1 cellular context compared by ENCODE assay signal in the genomic region with DNA sequence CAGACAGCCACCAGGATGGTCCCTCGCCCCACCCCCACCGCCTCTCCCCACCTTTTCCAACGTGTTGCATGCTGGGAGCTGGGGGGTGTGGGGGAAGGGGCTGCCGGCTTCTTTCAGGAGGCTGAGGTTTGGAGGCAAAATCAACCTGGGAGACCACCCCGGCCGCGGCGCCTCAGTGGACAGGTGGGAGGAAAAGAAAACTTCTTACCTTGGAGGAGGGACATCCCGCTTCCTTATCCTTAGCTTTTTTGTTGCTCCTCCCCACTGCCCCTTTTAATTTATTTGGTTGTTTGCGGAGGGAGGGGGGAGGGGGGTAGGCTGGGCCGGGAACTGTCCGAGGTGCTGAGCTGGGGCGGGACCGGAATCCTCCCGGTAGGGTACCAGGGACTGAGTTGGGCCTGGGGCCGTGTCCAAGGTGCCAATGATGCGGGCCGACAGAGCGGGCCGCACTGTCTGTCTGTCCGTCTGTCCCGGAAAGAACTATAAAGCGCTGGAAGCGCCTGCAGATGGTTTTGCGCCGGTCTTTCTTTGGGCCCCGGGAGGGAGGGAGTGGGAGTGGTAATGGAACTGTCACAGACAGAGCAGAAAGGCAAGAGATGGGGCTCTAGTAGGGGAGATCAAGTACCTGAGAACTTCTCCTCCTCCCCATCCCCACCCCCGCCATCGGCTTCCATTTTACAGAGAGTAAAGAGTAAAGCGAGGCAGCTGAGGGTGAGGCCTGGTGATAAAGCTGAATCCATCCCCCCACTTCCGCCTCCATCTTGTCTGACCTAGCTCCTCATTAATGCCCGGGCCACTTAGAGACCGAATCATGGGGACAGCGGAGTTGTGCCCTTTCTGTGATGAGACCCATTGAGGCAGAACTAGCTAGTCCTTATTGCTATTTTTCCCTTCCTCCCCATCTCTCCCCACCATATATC.
TF ChIP-seq lines count a peak whose summit lies in the region.

No MANE protein-coding gene starts in this region.

TF ChIP-seq in WTC11, 78 proteins besides CTCF, POLR2A, EP300 and RAD21 (continued from another document):
- no peak for TF ChIP-seq ARID4B (CRISPR knock-in tag; IDR thresholded peaks at IDR 0.05; ENCODE audit: borderline replicate concordance)
- TF ChIP-seq HMGXB4 (CRISPR knock-in tag; IDR thresholded peaks at IDR 0.05) = no peak
- no peak for TF ChIP-seq ZNF219 (CRISPR knock-in tag; IDR thresholded peaks at IDR 0.05; ENCODE audit: borderline replicate concordance)
- TF ChIP-seq ZNF121 (CRISPR knock-in tag; IDR thresholded peaks at IDR 0.05) = no peak
- TF ChIP-seq FOXJ3 (CRISPR knock-in tag; IDR thresholded peaks at IDR 0.05; ENCODE audit: borderline replicate concordance) = no peak
- TF ChIP-seq, protein P1, sequence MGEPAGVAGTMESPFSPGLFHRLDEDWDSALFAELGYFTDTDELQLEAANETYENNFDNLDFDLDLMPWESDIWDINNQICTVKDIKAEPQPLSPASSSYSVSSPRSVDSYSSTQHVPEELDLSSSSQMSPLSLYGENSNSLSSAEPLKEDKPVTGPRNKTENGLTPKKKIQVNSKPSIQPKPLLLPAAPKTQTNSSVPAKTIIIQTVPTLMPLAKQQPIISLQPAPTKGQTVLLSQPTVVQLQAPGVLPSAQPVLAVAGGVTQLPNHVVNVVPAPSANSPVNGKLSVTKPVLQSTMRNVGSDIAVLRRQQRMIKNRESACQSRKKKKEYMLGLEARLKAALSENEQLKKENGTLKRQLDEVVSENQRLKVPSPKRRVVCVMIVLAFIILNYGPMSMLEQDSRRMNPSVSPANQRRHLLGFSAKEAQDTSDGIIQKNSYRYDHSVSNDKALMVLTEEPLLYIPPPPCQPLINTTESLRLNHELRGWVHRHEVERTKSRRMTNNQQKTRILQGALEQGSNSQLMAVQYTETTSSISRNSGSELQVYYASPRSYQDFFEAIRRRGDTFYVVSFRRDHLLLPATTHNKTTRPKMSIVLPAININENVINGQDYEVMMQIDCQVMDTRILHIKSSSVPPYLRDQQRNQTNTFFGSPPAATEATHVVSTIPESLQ (CRISPR knock-in tag; IDR thresholded peaks at IDR 0.05) = no peak
- TF ChIP-seq TCF7 (CRISPR knock-in tag; IDR thresholded peaks at IDR 0.05; ENCODE audit: low read depth) = no peak
